ENCODE assay signal across 8 cellular contexts in genomic region chr6:134123666-134124208, GRCh38.
A peak's percentile ranks its signal among the peaks of the same experiment; 100 is the strongest.
DNase-seq lines count a peak whose midpoint lies in the region; ATAC-seq and TF ChIP-seq lines count a peak whose summit lies in the region.

No MANE protein-coding gene starts in this region.

- DNase-seq in stimulated activated CD4-positive, alpha-beta T cell treated with anti-CD3 and anti-CD28 coated beads, Interleukin-1b, Interleukin-23, amount 100 ng/mL, for 48 hours: peak; percentile 21
- DNase-seq in stimulated activated CD4-positive, alpha-beta T cell treated with anti-CD3 and anti-CD28 coated beads, Interleukin-2, amount 100 ng/mL, for 48 hours: no peak
- DNase-seq in OCI-M2 (lab: John Stamatoyannopoulos, UW; ENCODE audit: unreplicated experiment) (peak; percentile 47), choroid plexus epithelial cell (ENCODE audit: low read depth) (peak; percentile 96), lower lobe of right lung (no peak)

- no peaks in the 10 kb centered on the region for H3K27me3 ChIP-seq in lower lobe of right lung (ENCODE audit: low read depth)

- no peaks in the 10 kb centered on the region for H3K9me3 ChIP-seq in lower lobe of right lung

- H3K36me3 ChIP-seq in lower lobe of right lung: no peaks in the 10 kb centered on the region

- intact Hi-C loops in lower lobe of right lung (cut with DNase I): no loop called here

- no peak for TF ChIP-seq EP300 in Ishikawa (IDR thresholded peaks at IDR 0.05; ENCODE audit: borderline replicate concordance)

- no peaks in the 10 kb centered on the region for H3K4me1 ChIP-seq in lower lobe of right lung

- no peak overlapping the region for H3K4me3 ChIP-seq in choroid plexus epithelial cell (ENCODE audit: low read depth, low read length)
- H3K4me3 ChIP-seq in lower lobe of right lung: no peak overlapping the region

- no peak overlapping the region for H3K27ac ChIP-seq in lower lobe of right lung

- no peak for ATAC-seq in lower lobe of right lung
- no peak for ATAC-seq in HG03095 (IDR thresholded peaks at IDR 0.05; ENCODE audit: unreplicated experiment)
- ATAC-seq in HG03342 (IDR thresholded peaks at IDR 0.05; ENCODE audit: unreplicated experiment): no peak

- TF ChIP-seq CTCF in choroid plexus epithelial cell (conservative IDR thresholded peaks at IDR 0.05; ENCODE audit: low read depth, low read length) (peak; percentile 60), lower lobe of right lung (IDR thresholded peaks at IDR 0.05) (peak; percentile 75)

- TF ChIP-seq RAD21 in Ishikawa (IDR thresholded peaks at IDR 0.05; ENCODE audit: low read depth): peak; percentile 57

TF ChIP-seq in Ishikawa, 13 proteins besides CTCF, POLR2A, EP300 and RAD21:
- TF ChIP-seq ZBTB7A (IDR thresholded peaks at IDR 0.05; ENCODE audit: low read depth) (no peak), TEAD4 (IDR thresholded peaks at IDR 0.05) (no peak), EGR1 (IDR thresholded peaks at IDR 0.05) (no peak), USF1 (IDR thresholded peaks at IDR 0.05) (no peak), FOXM1 (IDR thresholded peaks at IDR 0.05; ENCODE audit: borderline replicate concordance, low read depth) (no peak), TCF12 (IDR thresholded peaks at IDR 0.05; ENCODE audit: low read depth) (no peak), REST (IDR thresholded peaks at IDR 0.05; ENCODE audit: low read depth) (no peak), TAF1 (IDR thresholded peaks at IDR 0.05; ENCODE audit: low read depth) (no peak), YY1 (IDR thresholded peaks at IDR 0.05; ENCODE audit: low read depth) (peak; percentile 78), CEBPB (IDR thresholded peaks at IDR 0.05) (no peak), NFIC (IDR thresholded peaks at IDR 0.05) (no peak), MAX (IDR thresholded peaks at IDR 0.05) (peak; percentile 28; the same call in 1 of the 2 replicates), CREB1 (IDR thresholded peaks at IDR 0.05; ENCODE audit: low read depth) (no peak)

Comparison
In these comparisons a context has a peak if more than half of its experiments do, and no peak if none do; other contexts are left out.
1. DNase-seq: peak in stimulated activated CD4-positive, alpha-beta T cell treated with anti-CD3 and anti-CD28 coated beads, Interleukin-1b, Interleukin-23, amount 100 ng/mL, for 48 hours (single experiment), OCI-M2 (single experiment) and choroid plexus epithelial cell (single experiment); none in stimulated activated CD4-positive, alpha-beta T cell treated with anti-CD3 and anti-CD28 coated beads, Interleukin-2, amount 100 ng/mL, for 48 hours (0 of 2) and lower lobe of right lung (single experiment).